Comparison of ENCODE assay signal across 1 cellular context in the genomic region with DNA sequence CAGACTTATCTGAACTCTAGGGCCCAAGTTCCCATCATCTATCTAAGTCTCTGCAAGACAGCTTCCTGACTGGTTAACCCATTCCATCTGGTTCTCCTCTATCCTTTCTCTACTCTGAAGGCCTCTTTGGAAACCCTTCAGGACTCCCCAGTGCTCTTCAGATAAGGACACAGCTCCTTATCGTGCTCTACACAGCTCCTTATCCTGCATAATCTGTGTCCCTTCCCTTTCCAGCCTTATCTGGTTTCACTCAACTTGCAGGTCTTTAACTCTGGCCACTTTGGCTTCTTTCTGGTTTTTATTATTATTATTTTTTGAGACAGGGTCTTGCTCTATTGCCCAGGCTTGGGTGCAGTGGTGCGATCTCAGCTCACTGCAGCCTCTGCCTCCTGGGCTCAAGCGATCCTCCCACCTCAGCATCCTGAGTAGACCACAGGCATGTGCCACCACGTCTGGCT.
TF ChIP-seq lines count a peak whose summit lies in the region.

No MANE protein-coding gene starts in this region.

TF ChIP-seq in K562, 482 proteins besides CTCF, POLR2A, EP300 and RAD21 (continued from another document and continues in another):
- TF ChIP-seq, protein P1, sequence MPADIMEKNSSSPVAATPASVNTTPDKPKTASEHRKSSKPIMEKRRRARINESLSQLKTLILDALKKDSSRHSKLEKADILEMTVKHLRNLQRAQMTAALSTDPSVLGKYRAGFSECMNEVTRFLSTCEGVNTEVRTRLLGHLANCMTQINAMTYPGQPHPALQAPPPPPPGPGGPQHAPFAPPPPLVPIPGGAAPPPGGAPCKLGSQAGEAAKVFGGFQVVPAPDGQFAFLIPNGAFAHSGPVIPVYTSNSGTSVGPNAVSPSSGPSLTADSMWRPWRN (IDR thresholded peaks at IDR 0.05; ENCODE audit: low read depth) = peak; percentile 82
- TF ChIP-seq CCNT2 (IDR thresholded peaks at IDR 0.05; ENCODE audit: borderline replicate concordance, extremely low read depth, insufficient read length, low read depth, low read length) (peak; percentile 77), ZNF707 (CRISPR knock-in tag; conservative IDR thresholded peaks at IDR 0.05) (0 out of 2 replicates have a peak, but pooled peaks have one; percentile 42), FOXA3 (CRISPR knock-in tag; conservative IDR thresholded peaks at IDR 0.05 in 1 of 2, IDR thresholded peaks at IDR 0.05 in 1 of 2) (no peak), ZBTB7A (IDR thresholded peaks at IDR 0.05; ENCODE audit: borderline replicate concordance, control insufficient read depth, low read depth, low read length) (no peak), U2AF2 (optimal IDR thresholded peaks at IDR 0.05; ENCODE audit: low read depth, low read length) (no peak), KLF10 (CRISPR knock-in tag; IDR thresholded peaks at IDR 0.05) (no peak), NFE2 (IDR thresholded peaks at IDR 0.05; ENCODE audit: low read depth) (no peak), MCM7 (IDR thresholded peaks at IDR 0.05) (no peak), ZNF384 (IDR thresholded peaks at IDR 0.05; ENCODE audit: low read depth, low read length) (no peak), HNRNPLL (IDR thresholded peaks at IDR 0.05; ENCODE audit: low read depth, low read length, poor library complexity, severe bottlenecking) (no peak), MYC (IDR thresholded peaks at IDR 0.05; ENCODE audit: low read depth, low read length) (no peak; the same call in 1 of the 2 replicates), MYC (CRISPR knock-in tag; IDR thresholded peaks at IDR 0.05; ENCODE audit: borderline replicate concordance, low read depth) (no peak), ZNF143 (CRISPR knock-in tag; IDR thresholded peaks at IDR 0.05) (no peak), ADNP (tag; IDR thresholded peaks at IDR 0.05) (peak; percentile 96), ETS2 (tag; IDR thresholded peaks at IDR 0.05; ENCODE audit: borderline replicate concordance, poor library complexity, severe bottlenecking) (no peak), SRF (CRISPR knock-in tag; IDR thresholded peaks at IDR 0.05) (peak in 1 of 2 experiments; percentile 33; a peak in 1 of 4 replicates), KLF6 (CRISPR knock-in tag; IDR thresholded peaks at IDR 0.05; ENCODE audit: borderline replicate concordance) (peak; percentile 73; the same call in 1 of the 2 replicates), ZZZ3 (IDR thresholded peaks at IDR 0.05) (no peak), TAF1 (IDR thresholded peaks at IDR 0.05; ENCODE audit: control insufficient read depth, extremely low read depth, insufficient read depth, low read length, severe bottlenecking) (no peak), HDGF (IDR thresholded peaks at IDR 0.05) (peak; percentile 75; the same call in 1 of the 2 replicates), ZBTB17 (CRISPR knock-in tag; IDR thresholded peaks at IDR 0.05) (peak; percentile 60; the same call in 1 of the 2 replicates), KAT8 (IDR thresholded peaks at IDR 0.05; ENCODE audit: low read depth) (no peak), FOXK2 (conservative IDR thresholded peaks at IDR 0.05 in 1 of 2, IDR thresholded peaks at IDR 0.05 in 1 of 2; ENCODE audit: low read depth in 2 of 2) (no peak), ZNF12 (CRISPR knock-in tag; IDR thresholded peaks at IDR 0.05) (no peak), SMAD2 (IDR thresholded peaks at IDR 0.05; ENCODE audit: low read depth, low read length) (no peak), CHD4 (IDR thresholded peaks at IDR 0.05; ENCODE audit: insufficient read depth, insufficient replicate concordance, low read depth, low read length, poor library complexity, severe bottlenecking) (no peak), ZNF76 (CRISPR knock-in tag; IDR thresholded peaks at IDR 0.05; ENCODE audit: borderline replicate concordance) (no peak), HEY1 (CRISPR knock-in tag; IDR thresholded peaks at IDR 0.05; ENCODE audit: borderline replicate concordance) (peak; percentile 93), EHMT2 (IDR thresholded peaks at IDR 0.05) (peak; percentile 93), MTA3 (IDR thresholded peaks at IDR 0.05; ENCODE audit: borderline replicate concordance) (0 out of 2 replicates have a peak, but pooled peaks have one; percentile 46), ZNF121 (CRISPR knock-in tag; conservative IDR thresholded peaks at IDR 0.05) (peak; percentile 97), TBL1XR1 (IDR thresholded peaks at IDR 0.05; ENCODE audit: low read length in 2 of 2) (peak in 1 of 2 experiments; percentile 90; a peak in 2 of 4 replicates), BCOR (IDR thresholded peaks at IDR 0.05) (peak; percentile 97), ZNF316 (IDR thresholded peaks at IDR 0.05) (no peak)
- TF ChIP-seq, protein P2, sequence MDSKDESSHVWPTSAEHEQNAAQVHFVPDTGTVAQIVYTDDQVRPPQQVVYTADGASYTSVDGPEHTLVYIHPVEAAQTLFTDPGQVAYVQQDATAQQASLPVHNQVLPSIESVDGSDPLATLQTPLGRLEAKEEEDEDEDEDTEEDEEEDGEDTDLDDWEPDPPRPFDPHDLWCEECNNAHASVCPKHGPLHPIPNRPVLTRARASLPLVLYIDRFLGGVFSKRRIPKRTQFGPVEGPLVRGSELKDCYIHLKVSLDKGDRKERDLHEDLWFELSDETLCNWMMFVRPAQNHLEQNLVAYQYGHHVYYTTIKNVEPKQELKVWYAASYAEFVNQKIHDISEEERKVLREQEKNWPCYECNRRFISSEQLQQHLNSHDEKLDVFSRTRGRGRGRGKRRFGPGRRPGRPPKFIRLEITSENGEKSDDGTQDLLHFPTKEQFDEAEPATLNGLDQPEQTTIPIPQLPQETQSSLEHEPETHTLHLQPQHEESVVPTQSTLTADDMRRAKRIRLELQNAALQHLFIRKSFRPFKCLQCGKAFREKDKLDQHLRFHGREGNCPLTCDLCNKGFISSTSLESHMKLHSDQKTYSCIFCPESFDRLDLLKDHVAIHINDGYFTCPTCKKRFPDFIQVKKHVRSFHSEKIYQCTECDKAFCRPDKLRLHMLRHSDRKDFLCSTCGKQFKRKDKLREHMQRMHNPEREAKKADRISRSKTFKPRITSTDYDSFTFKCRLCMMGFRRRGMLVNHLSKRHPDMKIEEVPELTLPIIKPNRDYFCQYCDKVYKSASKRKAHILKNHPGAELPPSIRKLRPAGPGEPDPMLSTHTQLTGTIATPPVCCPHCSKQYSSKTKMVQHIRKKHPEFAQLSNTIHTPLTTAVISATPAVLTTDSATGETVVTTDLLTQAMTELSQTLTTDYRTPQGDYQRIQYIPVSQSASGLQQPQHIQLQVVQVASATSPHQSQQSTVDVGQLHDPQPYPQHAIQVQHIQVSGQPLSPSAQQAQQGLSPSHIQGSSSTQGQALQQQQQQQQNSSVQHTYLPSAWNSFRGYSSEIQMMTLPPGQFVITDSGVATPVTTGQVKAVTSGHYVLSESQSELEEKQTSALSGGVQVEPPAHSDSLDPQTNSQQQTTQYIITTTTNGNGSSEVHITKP (IDR thresholded peaks at IDR 0.05; ENCODE audit: partially characterized antibody) = no peak
- TF ChIP-seq, protein P3, sequence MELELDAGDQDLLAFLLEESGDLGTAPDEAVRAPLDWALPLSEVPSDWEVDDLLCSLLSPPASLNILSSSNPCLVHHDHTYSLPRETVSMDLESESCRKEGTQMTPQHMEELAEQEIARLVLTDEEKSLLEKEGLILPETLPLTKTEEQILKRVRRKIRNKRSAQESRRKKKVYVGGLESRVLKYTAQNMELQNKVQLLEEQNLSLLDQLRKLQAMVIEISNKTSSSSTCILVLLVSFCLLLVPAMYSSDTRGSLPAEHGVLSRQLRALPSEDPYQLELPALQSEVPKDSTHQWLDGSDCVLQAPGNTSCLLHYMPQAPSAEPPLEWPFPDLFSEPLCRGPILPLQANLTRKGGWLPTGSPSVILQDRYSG (tag; conservative IDR thresholded peaks at IDR 0.05; ENCODE audit: low read depth) = no peak
- TF ChIP-seq, protein P4, sequence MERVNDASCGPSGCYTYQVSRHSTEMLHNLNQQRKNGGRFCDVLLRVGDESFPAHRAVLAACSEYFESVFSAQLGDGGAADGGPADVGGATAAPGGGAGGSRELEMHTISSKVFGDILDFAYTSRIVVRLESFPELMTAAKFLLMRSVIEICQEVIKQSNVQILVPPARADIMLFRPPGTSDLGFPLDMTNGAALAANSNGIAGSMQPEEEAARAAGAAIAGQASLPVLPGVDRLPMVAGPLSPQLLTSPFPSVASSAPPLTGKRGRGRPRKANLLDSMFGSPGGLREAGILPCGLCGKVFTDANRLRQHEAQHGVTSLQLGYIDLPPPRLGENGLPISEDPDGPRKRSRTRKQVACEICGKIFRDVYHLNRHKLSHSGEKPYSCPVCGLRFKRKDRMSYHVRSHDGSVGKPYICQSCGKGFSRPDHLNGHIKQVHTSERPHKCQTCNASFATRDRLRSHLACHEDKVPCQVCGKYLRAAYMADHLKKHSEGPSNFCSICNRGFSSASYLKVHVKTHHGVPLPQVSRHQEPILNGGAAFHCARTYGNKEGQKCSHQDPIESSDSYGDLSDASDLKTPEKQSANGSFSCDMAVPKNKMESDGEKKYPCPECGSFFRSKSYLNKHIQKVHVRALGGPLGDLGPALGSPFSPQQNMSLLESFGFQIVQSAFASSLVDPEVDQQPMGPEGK (CRISPR knock-in tag; IDR thresholded peaks at IDR 0.05; ENCODE audit: borderline replicate concordance) = no peak
- TF ChIP-seq, protein P5, sequence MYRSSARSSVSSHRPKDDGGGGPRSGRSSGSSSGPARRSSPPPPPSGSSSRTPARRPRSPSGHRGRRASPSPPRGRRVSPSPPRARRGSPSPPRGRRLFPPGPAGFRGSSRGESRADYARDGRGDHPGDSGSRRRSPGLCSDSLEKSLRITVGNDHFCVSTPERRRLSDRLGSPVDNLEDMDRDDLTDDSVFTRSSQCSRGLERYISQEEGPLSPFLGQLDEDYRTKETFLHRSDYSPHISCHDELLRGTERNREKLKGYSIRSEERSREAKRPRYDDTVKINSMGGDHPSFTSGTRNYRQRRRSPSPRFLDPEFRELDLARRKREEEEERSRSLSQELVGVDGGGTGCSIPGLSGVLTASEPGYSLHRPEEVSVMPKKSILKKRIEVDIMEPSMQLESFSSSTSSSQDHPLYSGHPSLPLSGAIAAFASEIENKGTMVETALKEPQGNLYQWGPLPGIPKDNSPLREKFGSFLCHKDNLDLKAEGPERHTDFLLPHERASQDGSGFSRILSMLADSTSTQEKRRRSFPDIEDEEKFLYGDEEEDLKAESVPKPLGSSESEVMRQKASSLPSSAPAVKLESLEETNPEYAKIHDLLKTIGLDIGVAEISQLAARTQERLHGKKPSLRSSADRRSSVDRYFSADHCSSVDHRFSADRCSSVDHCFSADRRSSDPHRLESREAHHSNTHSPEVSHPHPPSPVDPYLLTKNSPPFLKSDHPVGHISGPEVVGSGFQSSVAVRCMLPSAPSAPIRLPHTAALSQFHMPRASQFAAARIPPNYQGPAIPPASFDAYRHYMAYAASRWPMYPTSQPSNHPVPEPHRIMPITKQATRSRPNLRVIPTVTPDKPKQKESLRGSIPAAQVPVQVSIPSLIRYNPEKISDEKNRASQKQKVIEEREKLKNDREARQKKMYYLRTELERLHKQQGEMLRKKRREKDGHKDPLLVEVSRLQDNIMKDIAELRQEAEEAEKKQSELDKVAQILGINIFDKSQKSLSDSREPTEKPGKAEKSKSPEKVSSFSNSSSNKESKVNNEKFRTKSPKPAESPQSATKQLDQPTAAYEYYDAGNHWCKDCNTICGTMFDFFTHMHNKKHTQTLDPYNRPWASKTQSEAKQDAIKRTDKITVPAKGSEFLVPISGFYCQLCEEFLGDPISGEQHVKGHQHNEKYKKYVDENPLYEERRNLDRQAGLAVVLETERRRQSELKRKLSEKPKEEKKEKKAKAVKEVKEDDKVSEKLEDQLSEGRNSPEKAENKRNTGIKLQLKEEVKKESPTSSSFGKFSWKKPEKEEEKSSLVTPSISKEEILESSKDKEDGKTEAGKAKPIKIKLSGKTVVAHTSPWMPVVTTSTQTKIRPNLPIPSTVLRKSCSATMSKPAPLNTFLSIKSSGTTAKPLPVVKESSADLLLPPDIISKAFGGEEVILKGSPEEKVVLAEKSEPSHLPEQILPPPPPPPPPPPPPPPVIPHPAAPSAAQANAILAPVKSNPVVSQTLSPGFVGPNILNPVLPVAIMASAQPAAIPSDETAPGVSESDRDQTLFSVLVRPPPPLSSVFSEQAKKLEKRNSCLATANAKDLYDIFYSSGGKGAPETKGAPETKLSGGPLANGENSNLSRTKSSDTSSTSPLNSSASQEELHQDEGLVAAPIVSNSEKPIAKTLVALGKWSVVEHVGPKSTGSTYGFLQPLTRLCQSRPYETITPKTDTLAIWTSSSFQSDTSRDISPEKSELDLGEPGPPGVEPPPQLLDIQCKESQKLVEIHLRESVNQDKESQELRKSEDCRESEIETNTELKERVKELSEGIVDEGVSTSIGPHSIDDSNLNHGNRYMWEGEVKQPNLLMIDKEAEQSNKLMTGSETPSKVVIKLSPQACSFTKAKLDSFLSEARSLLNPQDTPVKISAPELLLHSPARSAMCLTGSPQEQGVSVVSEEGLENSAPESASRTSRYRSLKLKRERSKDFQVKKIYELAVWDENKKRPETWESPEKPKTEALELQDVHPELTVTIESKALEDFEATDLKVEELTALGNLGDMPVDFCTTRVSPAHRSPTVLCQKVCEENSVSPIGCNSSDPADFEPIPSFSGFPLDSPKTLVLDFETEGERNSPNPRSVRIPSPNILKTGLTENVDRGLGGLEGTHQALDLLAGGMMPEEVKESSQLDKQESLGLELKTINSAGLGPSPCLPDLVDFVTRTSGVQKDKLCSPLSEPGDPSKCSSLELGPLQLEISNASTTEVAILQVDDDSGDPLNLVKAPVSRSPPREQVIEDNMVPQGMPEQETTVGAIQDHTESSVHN (IDR thresholded peaks at IDR 0.05; ENCODE audit: borderline replicate concordance in 1 of 2, low read depth in 1 of 2) = 0 out of 4 replicates have a peak, but pooled peaks of 1 of the 2 experiments have one; percentile 21
- TF ChIP-seq, protein P6, sequence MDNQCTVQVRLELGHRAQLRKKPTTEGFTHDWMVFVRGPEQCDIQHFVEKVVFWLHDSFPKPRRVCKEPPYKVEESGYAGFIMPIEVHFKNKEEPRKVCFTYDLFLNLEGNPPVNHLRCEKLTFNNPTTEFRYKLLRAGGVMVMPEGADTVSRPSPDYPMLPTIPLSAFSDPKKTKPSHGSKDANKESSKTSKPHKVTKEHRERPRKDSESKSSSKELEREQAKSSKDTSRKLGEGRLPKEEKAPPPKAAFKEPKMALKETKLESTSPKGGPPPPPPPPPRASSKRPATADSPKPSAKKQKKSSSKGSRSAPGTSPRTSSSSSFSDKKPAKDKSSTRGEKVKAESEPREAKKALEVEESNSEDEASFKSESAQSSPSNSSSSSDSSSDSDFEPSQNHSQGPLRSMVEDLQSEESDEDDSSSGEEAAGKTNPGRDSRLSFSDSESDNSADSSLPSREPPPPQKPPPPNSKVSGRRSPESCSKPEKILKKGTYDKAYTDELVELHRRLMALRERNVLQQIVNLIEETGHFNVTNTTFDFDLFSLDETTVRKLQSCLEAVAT (IDR thresholded peaks at IDR 0.05) = peak in 1 of 2 experiments; percentile 57; a peak in 1 of 4 replicates
- TF ChIP-seq, protein P7, sequence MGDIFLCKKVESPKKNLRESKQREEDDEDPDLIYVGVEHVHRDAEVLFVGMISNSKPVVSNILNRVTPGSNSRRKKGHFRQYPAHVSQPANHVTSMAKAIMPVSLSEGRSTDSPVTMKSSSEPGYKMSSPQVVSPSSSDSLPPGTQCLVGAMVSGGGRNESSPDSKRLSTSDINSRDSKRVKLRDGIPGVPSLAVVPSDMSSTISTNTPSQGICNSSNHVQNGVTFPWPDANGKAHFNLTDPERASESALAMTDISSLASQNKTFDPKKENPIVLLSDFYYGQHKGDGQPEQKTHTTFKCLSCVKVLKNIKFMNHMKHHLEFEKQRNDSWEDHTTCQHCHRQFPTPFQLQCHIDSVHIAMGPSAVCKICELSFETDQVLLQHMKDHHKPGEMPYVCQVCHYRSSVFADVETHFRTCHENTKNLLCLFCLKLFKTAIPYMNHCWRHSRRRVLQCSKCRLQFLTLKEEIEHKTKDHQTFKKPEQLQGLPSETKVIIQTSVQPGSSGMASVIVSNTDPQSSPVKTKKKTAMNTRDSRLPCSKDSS (IDR thresholded peaks at IDR 0.05; ENCODE audit: low read depth, partially characterized antibody) = no peak
